Comparison of ENCODE assay signal across 17 cellular contexts in the genomic region with DNA sequence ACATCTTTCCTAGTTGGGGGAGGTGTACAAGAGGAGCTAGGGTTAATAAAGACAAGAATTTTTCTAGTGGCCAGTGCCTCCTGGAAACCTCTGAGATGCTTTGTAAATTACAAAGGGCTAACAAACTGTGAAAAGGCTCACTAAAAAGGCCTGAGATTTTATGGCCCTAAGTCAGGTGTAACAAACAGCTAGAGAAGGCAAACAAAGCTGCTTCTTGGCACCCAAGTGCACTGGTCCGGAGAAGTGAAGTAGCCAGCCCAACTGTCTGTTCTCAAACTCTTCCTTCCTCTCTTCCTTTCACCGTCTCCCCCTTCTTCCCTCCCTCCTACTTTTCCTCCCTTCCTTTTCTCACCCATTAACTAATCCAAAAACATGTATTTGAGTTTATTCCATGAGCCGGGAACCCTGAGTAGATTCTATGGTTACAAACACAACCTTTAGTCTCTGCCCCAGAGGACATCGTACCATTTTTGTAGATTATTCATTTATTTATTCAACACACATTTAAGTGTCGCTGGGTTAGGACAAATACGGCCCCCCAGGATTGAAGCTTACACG.
DNase-seq lines count a peak whose midpoint lies in the region; ATAC-seq and TF ChIP-seq lines count a peak whose summit lies in the region.
"Had no signal": no experiment of that assay in that cellular context is flagged by ENCODE, and none has a peak within 500 bp of the region (broad histone marks: within the 10 kb centered on the region; RNA-seq: fewer than 3 reads in every experiment).

No MANE protein-coding gene starts in this region.

- TF ChIP-seq POLR2A in esophagus muscularis mucosa (IDR thresholded peaks at IDR 0.05; ENCODE audit: low read depth): no peak
- no peak for TF ChIP-seq POLR2A in vagina (IDR thresholded peaks at IDR 0.05)

- H3K9me3 ChIP-seq in esophagus muscularis mucosa: no peaks in the 10 kb centered on the region
- H3K9me3 ChIP-seq in thoracic aorta: no peaks in the 10 kb centered on the region
- no peaks in the 10 kb centered on the region for H3K9me3 ChIP-seq in vagina
- H3K9me3 ChIP-seq: ovary, thyroid gland had no signal

- no peak overlapping the region for H3K4me3 Mint-ChIP-seq in T-cell
- H3K4me3 Mint-ChIP-seq: activated T-cell treated with anti-CD3 and anti-CD28 coated beads, Interleukin-2, amount 50 U/mL, for 72 hours had no signal

- peaks cover 10 to 19% of the 10 kb centered on the region in 2 donors for H3K27me3 Mint-ChIP-seq in T-cell

- no peak overlapping the region for H3K27ac Mint-ChIP-seq in T-cell
- H3K27ac Mint-ChIP-seq: activated T-cell treated with anti-CD3 and anti-CD28 coated beads, Interleukin-2, amount 50 U/mL, for 72 hours had no signal

- H3K9me3 Mint-ChIP-seq in T-cell: no peaks in the 10 kb centered on the region
- H3K9me3 Mint-ChIP-seq: activated T-cell treated with anti-CD3 and anti-CD28 coated beads, Interleukin-2, amount 50 U/mL, for 72 hours had no signal

- POLR2A ChIA-PET in T-cell (lab: Charles Lee): no interaction called here

- no peak for TF ChIP-seq CTCF in esophagus muscularis mucosa (IDR thresholded peaks at IDR 0.05)
- TF ChIP-seq CTCF in thoracic aorta (IDR thresholded peaks at IDR 0.05): no peak
- TF ChIP-seq CTCF in vagina (IDR thresholded peaks at IDR 0.05): no peak

- no peak overlapping the region for H3K4me3 ChIP-seq in esophagus muscularis mucosa
- peak overlapping the region; percentile 40 for H3K4me3 ChIP-seq in thoracic aorta
- H3K4me3 ChIP-seq in vagina: no peak overlapping the region
- H3K4me3 ChIP-seq: ovary, thyroid gland had no signal

- CTCF ChIA-PET in T-cell (lab: Charles Lee): no interaction called here

- no peaks in the 10 kb centered on the region for H3K4me1 Mint-ChIP-seq in T-cell

- H3K27me3 ChIP-seq in esophagus muscularis mucosa: no peaks in the 10 kb centered on the region
- no peaks in the 10 kb centered on the region for H3K27me3 ChIP-seq in thoracic aorta (replicated peaks; ENCODE audit: insufficient read depth)
- no peaks in the 10 kb centered on the region for H3K27me3 ChIP-seq in vagina
- H3K27me3 ChIP-seq: ovary, thyroid gland had no signal

- 56% methylated on average over 7 of the region's 7 CpGs for WGBS in esophagus muscularis mucosa

- ATAC-seq in thoracic aorta (ENCODE audit: insufficient number of reproducible peaks, low FRiP score, low read depth) (no peak), T-cell (replicated peaks in 1 of 4) (no peak)
- ATAC-seq: activated T-cell treated with anti-CD3 and anti-CD28 coated beads, Interleukin-2, amount 50 U/mL, for 72 hours had no signal

- DNase-seq in DMS 273 (lab: John Stamatoyannopoulos, UW; ENCODE audit: unreplicated experiment) (peak; percentile 5), DMS 273 treated with DMSO at 0.1 percent for 48 hours (lab: John Stamatoyannopoulos, UW) (no peak), esophagus muscularis mucosa (ENCODE audit: extremely low spot score) (peak; percentile 55), myocyte (ENCODE audit: low read depth) (peak; percentile 6), thoracic aorta (ENCODE audit: low spot score) (no peak), GM19238 (ENCODE audit: insufficient read length, low spot score) (no peak), T-cell (no peak), vagina (ENCODE audit: extremely low spot score in 2 of 2) (no peak)
- DNase-seq: activated CD4-positive, alpha-beta T cell treated with anti-CD3 and anti-CD28 coated beads, Interleukin-2, amount 50 U/mL, for 48 hours; activated T-cell treated with anti-CD3 and anti-CD28 coated beads, Interleukin-2, amount 50 U/mL, for 72 hours; mesendoderm; NCI-H2107; T1000 had no signal

- H3K4me1 ChIP-seq in esophagus muscularis mucosa: peaks cover 14 to 34% (median 16%) of the 10 kb centered on the region in 4 donors
- peaks cover 18 to 39% of the 10 kb centered on the region in 2 donors for H3K4me1 ChIP-seq in thoracic aorta (ENCODE audit: control insufficient read depth in 1 of 2, low read depth in 2 of 2)
- peaks cover 14% of the 10 kb centered on the region for H3K4me1 ChIP-seq in vagina

- no peaks in the 10 kb centered on the region for H3K36me3 ChIP-seq in esophagus muscularis mucosa
- H3K36me3 ChIP-seq in thoracic aorta: no peaks in the 10 kb centered on the region
- no peaks in the 10 kb centered on the region for H3K36me3 ChIP-seq in vagina
- H3K36me3 ChIP-seq: ovary, thyroid gland had no signal

- TF ChIP-seq EP300 in esophagus muscularis mucosa (IDR thresholded peaks at IDR 0.05): no peak

- H3K27ac ChIP-seq in esophagus muscularis mucosa (replicated peaks in 1 of 4) (peak overlapping the region in 3 of 4 donors; percentile 29 to 48 (median 47)), thoracic aorta (peak overlapping the region; percentile 95 to 97), vagina (no peak overlapping the region)
- H3K27ac ChIP-seq: 22Rv1, RWPE1, thyroid gland had no signal

- intact Hi-C loops in esophagus muscularis mucosa (cut with DNase I): no loop called here
- intact Hi-C loops in vagina (cut with DNase I): no loop called here

- no peaks in the 10 kb centered on the region for H3K36me3 Mint-ChIP-seq in T-cell

Comparison
In these comparisons a context has a peak if more than half of its experiments do, and no peak if none do; other contexts are left out.
1. DNase-seq: peak in DMS 273 (single experiment), esophagus muscularis mucosa (single experiment) and myocyte (single experiment); none in DMS 273 treated with DMSO at 0.1 percent for 48 hours (single experiment), thoracic aorta (single experiment), GM19238 (single experiment), T-cell (0 of 34) and vagina (0 of 2).